ENCODE assay signal across 1 cellular context in genomic region chr7:25678215-25678614, GRCh38.
TF ChIP-seq lines count a peak whose summit lies in the region.

No MANE protein-coding gene starts in this region.

TF ChIP-seq in K562, 482 proteins besides CTCF, POLR2A, EP300 and RAD21 (continued from another document):
- no peak for TF ChIP-seq CREB3 (tag; conservative IDR thresholded peaks at IDR 0.05; ENCODE audit: low read depth)
- TF ChIP-seq ZNF316 (IDR thresholded peaks at IDR 0.05), result peak; percentile 69
- 0 out of 2 replicates have a peak, but pooled peaks have one; percentile 43 for TF ChIP-seq C11orf30 (IDR thresholded peaks at IDR 0.05; ENCODE audit: low read depth)
- TF ChIP-seq BDP1 (IDR thresholded peaks at IDR 0.05; ENCODE audit: insufficient read depth, insufficient read length), result no peak
- TF ChIP-seq SNIP1 (IDR thresholded peaks at IDR 0.05; ENCODE audit: low read depth), result no peak
- TF ChIP-seq MAZ (CRISPR knock-in tag; conservative IDR thresholded peaks at IDR 0.05 in 1 of 2, IDR thresholded peaks at IDR 0.05 in 1 of 2), result no peak
- TF ChIP-seq TFAM (CRISPR knock-in tag; conservative IDR thresholded peaks at IDR 0.05), result no peak
- TF ChIP-seq ZBTB1 (CRISPR knock-in tag; IDR thresholded peaks at IDR 0.05; ENCODE audit: borderline replicate concordance, low read depth), result no peak
